ENCODE assay signal across 7 cellular contexts in the genomic region with DNA sequence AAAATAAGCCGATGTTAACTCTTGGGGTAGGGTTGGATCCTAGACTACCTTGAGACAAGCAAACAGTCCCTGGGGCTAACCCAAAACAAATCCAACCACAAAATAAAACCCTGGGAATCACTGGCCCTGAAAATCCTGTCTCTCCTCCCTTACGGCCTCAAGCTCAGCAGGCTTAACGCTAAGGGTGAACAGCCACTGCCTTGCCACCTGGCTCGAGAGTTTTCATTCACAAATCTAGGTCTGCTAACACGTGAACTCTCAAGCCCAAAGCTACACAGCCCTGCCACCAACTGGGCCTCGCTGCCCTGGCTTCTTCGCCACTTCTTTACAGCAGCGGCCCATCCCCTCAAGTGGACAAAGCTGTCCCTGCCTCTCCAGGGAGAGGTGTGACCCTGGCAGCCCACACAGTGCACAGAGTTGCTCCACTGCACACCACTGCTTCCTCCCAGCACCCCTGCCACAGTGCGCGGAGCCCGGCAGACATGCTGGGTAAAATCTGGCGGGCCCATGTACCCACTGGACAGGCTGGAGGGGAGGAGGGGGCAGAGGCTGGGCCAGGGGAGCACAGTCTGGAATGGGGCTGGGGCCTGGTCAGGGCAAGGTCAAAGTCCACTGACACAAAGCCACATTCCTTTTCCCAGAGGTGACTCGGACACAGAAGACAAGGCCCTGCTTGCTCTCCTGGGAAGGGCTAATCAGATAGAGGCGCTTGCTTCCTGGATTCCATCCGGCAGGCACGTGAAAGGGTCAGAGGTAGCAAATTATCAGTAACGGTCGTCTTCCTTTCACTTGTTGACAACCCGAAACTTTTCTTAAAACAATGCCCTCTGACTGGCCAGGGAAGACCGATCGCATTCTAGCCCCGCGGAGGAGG. TPM values are rescaled to one million over a fixed set of nuclear protein-coding genes. Genes with fewer than 3 reads are reported as not detected.
A peak's percentile ranks its signal among the peaks of the same experiment; 100 is the strongest.
DNase-seq lines count a peak whose midpoint lies in the region; ATAC-seq, FAIRE-seq and TF ChIP-seq lines count a peak whose summit lies in the region.

No MANE protein-coding gene starts in this region.

- POLR2A ChIA-PET in OCI-LY7 (lab: Charles Lee), result interaction anchor here (1.3 to 2.0 kb wide), 2 partner anchors 14 to 17 kb away, joined by 3 to 21 read pairs; no protein-coding TSS in a partner anchor
- POLR2A ChIA-PET in H1 (lab: Charles Lee; ENCODE audit: partially characterized antibody), result interaction anchor here (0.7 to 8.7 kb wide), 8 partner anchors 9 to 120 kb away, joined by 3 to 135 read pairs (median 4); partner anchors contain the start of gene MAFG

- no peak overlapping the region for H2BK5ac ChIP-seq in H1 (ENCODE audit: low read depth, low read length)

- TF ChIP-seq RAD21 in H1 (IDR thresholded peaks at IDR 0.05 in 1 of 2, conservative IDR thresholded peaks at IDR 0.05 in 1 of 2; ENCODE audit: low read depth in 2 of 2, low read length in 2 of 2), result no peak
- no peak for TF ChIP-seq RAD21 in neural cell (conservative IDR thresholded peaks at IDR 0.05)

- H3K23me2 ChIP-seq in H1 (ENCODE audit: low read depth, low read length), result peaks cover 6% of the 10 kb centered on the region; the same call in 1 of the 2 replicates

- H3K56ac ChIP-seq in H1 (replicated peaks; ENCODE audit: insufficient read length, low read depth, low read length), result no peak overlapping the region

- 59% methylated on average over 23 of the region's 23 CpGs; no CpG with 5 or more reads in 1 of the 2 experiments for WGBS in H1 (ENCODE audit: extremely low coverage in 1 of 2, insufficient coverage in 1 of 2, insufficient read length in 1 of 2, insufficient replicate concordance in 2 of 2, low coverage in 1 of 2, low lambda C conversion rate in 2 of 2, missing lambda C conversion rate in 1 of 2), 2 experiments

- H3K4me3 ChIP-seq in OCI-LY7 (ENCODE audit: low read depth, low read length, poor library complexity, severe bottlenecking) (peak overlapping the region; percentile 85), H1 (ENCODE audit: extremely low read depth in 1 of 4, insufficient read depth in 2 of 4, low read depth in 3 of 4, low read length in 4 of 4) (peak overlapping the region; percentile 45 to 88 (median 70)), neural cell (ENCODE audit: low read length) (peak overlapping the region; percentile 88)

- peaks cover 15% of the 10 kb centered on the region for H3K4me1 ChIP-seq in OCI-LY7 (ENCODE audit: insufficient read depth, low read length, poor library complexity, severe bottlenecking)
- peaks cover 0 to 10% (median 5%) of the 10 kb centered on the region in 4 experiments; a peak in 3 of 7 replicates for H3K4me1 ChIP-seq in H1 (replicated peaks in 1 of 4; ENCODE audit: control insufficient read depth in 3 of 4, insufficient read depth in 4 of 4, low read length in 3 of 4)

- no peak overlapping the region for H2AK5ac ChIP-seq in H1 (ENCODE audit: low read depth, low read length)

- H3K14ac ChIP-seq in H1 (ENCODE audit: insufficient read length), result no peak overlapping the region

- H2AFZ ChIP-seq in OCI-LY7 (ENCODE audit: low read length), result peak overlapping the region; percentile 1; the same call in 1 of the 2 replicates
- no peak overlapping the region for H2AFZ ChIP-seq in H1 (ENCODE audit: low read length)
- H2AFZ ChIP-seq in neural cell (ENCODE audit: low read depth, low read length), result no peak overlapping the region

- H3K36me3 ChIP-seq in OCI-LY7 (ENCODE audit: insufficient read depth, low read length) (peaks cover 68% of the 10 kb centered on the region), H1 (ENCODE audit: control insufficient read depth in 2 of 4, insufficient read depth in 4 of 4, low read length in 3 of 4) (peaks cover 8 to 21% (median 18%) of the 10 kb centered on the region in 4 experiments), neural cell (ENCODE audit: insufficient read depth, low read length) (no peaks in the 10 kb centered on the region)

- TF ChIP-seq CTCF in OCI-LY7 (conservative IDR thresholded peaks at IDR 0.05; ENCODE audit: low read length) (no peak), H1 (IDR thresholded peaks at IDR 0.05; ENCODE audit: control extremely low read depth in 1 of 3, insufficient read depth in 1 of 3, low read depth in 1 of 3, low read length in 3 of 3) (no peak), neural cell (IDR thresholded peaks at IDR 0.05; ENCODE audit: poor library complexity, severe bottlenecking) (no peak)

- no peak for TF ChIP-seq POLR2A in H1 (IDR thresholded peaks at IDR 0.05; ENCODE audit: control extremely low read depth in 1 of 2, low read depth in 2 of 2, low read length in 2 of 2)

- FAIRE-seq in H1 (lab: Jason Lieb, UNC), result no peak

- peak overlapping the region; percentile 79 for H3K4me2 ChIP-seq in OCI-LY7 (ENCODE audit: low read length)
- peak overlapping the region; percentile 68 to 91 for H3K4me2 ChIP-seq in H1 (ENCODE audit: insufficient read depth in 1 of 2, low read depth in 2 of 2, low read length in 2 of 2)
- peak overlapping the region; percentile 91 for H3K4me2 ChIP-seq in neural cell (ENCODE audit: low read length)

- intact Hi-C loops in OCI-LY7 (cut with micrococcal nuclease; ENCODE audit: unreplicated experiment), result no loop called here

- H4K91ac ChIP-seq in H1 (replicated peaks; ENCODE audit: insufficient read length, low read length), result no peak overlapping the region

- H3K9me2 ChIP-seq in OCI-LY7 (ENCODE audit: insufficient read depth, low read length), result no peaks in the 10 kb centered on the region
- no peaks in the 10 kb centered on the region for H3K9me2 ChIP-seq in neural cell (ENCODE audit: insufficient read depth, low read length)

- peak; percentile 3 for ATAC-seq in GM18867 (IDR thresholded peaks at IDR 0.05; ENCODE audit: unreplicated experiment)
- ATAC-seq in GM19455 (IDR thresholded peaks at IDR 0.05; ENCODE audit: unreplicated experiment), result no peak

- H4K20me1 ChIP-seq in OCI-LY7 (ENCODE audit: insufficient read depth, low read length) (no peaks in the 10 kb centered on the region; the same call in 1 of the 2 replicates), H1 (replicated peaks in 1 of 2; ENCODE audit: control insufficient read depth in 1 of 2, insufficient read depth in 2 of 2, low read length in 2 of 2) (peaks cover 3 to 40% of the 10 kb centered on the region in 2 experiments), neural cell (ENCODE audit: insufficient read depth) (no peaks in the 10 kb centered on the region)

- no peak overlapping the region for H2BK120ac ChIP-seq in H1 (replicated peaks; ENCODE audit: low read depth, low read length)

- no peak overlapping the region for H3K23ac ChIP-seq in H1 (ENCODE audit: insufficient read length)

- H2BK20ac ChIP-seq in H1 (ENCODE audit: low read length), result no peak overlapping the region

- TF ChIP-seq EP300 in H1 (IDR thresholded peaks at IDR 0.05; ENCODE audit: borderline replicate concordance in 1 of 2, low read depth in 2 of 2, low read length in 2 of 2) (no peak), neural cell (conservative IDR thresholded peaks at IDR 0.05; ENCODE audit: poor library complexity, severe bottlenecking) (no peak)

- CTCF ChIA-PET in OCI-LY7 (lab: Charles Lee; ENCODE audit: unreplicated experiment), result no interaction called here
- CTCF ChIA-PET in H1 (lab: Charles Lee; ENCODE audit: partially characterized antibody), result interaction anchor here (0.9 to 1.7 kb wide), 5 partner anchors 29 to 121 kb away, joined by 3 to 7 read pairs (median 3); no protein-coding TSS in a partner anchor

- BruUV-seq in OCI-LY7 (replicated peaks; lab: Mats Ljungman, UMichigan), result no TSS peak

- H2BK12ac ChIP-seq in H1 (ENCODE audit: low read depth, low read length), result no peak overlapping the region; the same call in 1 of the 2 replicates

- H3K79me1 ChIP-seq in H1 (ENCODE audit: low read depth, low read length), result peaks cover 2% of the 10 kb centered on the region; the same call in 1 of the 2 replicates

- H3K27me3 ChIP-seq in H1 (replicated peaks in 1 of 4; ENCODE audit: control insufficient read depth in 3 of 4, extremely low read depth in 1 of 4, insufficient read depth in 3 of 4, low read length in 3 of 4) (peaks cover 0 to 4% (median 2%) of the 10 kb centered on the region in 4 experiments; a peak in 2 of 7 replicates), neural cell (ENCODE audit: insufficient read depth, low read depth, low read length) (no peaks in the 10 kb centered on the region)

- H3K9ac ChIP-seq in H1 (replicated peaks in 1 of 4; ENCODE audit: extremely low read depth in 1 of 4, low read depth in 3 of 4, low read length in 3 of 4), result peak overlapping the region in 1 of 4 experiments; percentile 42; a peak in 2 of 7 replicates
- H3K9ac ChIP-seq in neural cell (ENCODE audit: low read length), result peak overlapping the region; percentile 69

- H3K79me2 ChIP-seq in OCI-LY7 (ENCODE audit: insufficient read depth, low read depth, low read length) (peaks cover 5% of the 10 kb centered on the region; the same call in 1 of the 2 replicates), H1 (ENCODE audit: control insufficient read depth in 1 of 2, insufficient read depth in 2 of 2, low read length in 2 of 2) (no peaks in the 10 kb centered on the region), neural cell (replicated peaks; ENCODE audit: insufficient read depth, low read length) (no peaks in the 10 kb centered on the region)

- H2BK15ac ChIP-seq in H1 (ENCODE audit: low read length), result peak overlapping the region; percentile 61; the same call in 1 of the 2 replicates

- H3K9me3 ChIP-seq in OCI-LY7 (ENCODE audit: low read length), result no peaks in the 10 kb centered on the region
- H3K9me3 ChIP-seq in H1 (ENCODE audit: insufficient read depth in 2 of 2, low read depth in 1 of 2, low read length in 1 of 2), result no peaks in the 10 kb centered on the region
- H3K9me3 ChIP-seq in neural cell (ENCODE audit: low read length), result no peaks in the 10 kb centered on the region

- no peaks in the 10 kb centered on the region for H3F3A ChIP-seq in neural cell (ENCODE audit: insufficient read depth, low read length, poor library complexity, severe bottlenecking)

- peak overlapping the region; percentile 22 for H3K27ac ChIP-seq in OCI-LY7 (ENCODE audit: low read depth, low read length, poor library complexity, severe bottlenecking)
- no peak overlapping the region for H3K27ac ChIP-seq in H1 (ENCODE audit: low read depth, low read length)
- no peak overlapping the region for H3K27ac ChIP-seq in neural cell (ENCODE audit: low read length)

- H4K8ac ChIP-seq in H1 (ENCODE audit: extremely low read depth, insufficient read depth, low read length), result no peak overlapping the region

- H4K5ac ChIP-seq in H1 (ENCODE audit: insufficient read length, low read depth, low read length), result no peak overlapping the region

- H3K18ac ChIP-seq in H1 (ENCODE audit: extremely low read depth, low read length), result 0 out of 2 replicates have a peak overlapping the region, but pooled peaks have one; percentile 60

- DNase-seq in OCI-LY7 (ENCODE audit: low spot score) (peak; percentile 34), H1 (ENCODE audit: low read depth in 1 of 2, low spot score in 2 of 2) (no peak), putamen (ENCODE audit: low spot score) (no peak), NCI-H128 (lab: John Stamatoyannopoulos, UW; ENCODE audit: unreplicated experiment) (no peak)

- no peak overlapping the region for H3K4ac ChIP-seq in H1 (replicated peaks; ENCODE audit: insufficient read length, low read depth, low read length)

RNA-seq across cellular contexts. Expression of gene PCYT2, which starts 1.0 kb away (rescaled TPM):
- total RNA-seq in OCI-LY7 (2014; rRNA removed; shearing (Covaris generic)), result 70.1 and 70.4 TPM in 2 replicates
- 104 and 108 TPM in 2 replicates for total RNA-seq in OCI-LY7 (2022)
- total RNA-seq in H1 (2021; fragmentation: NEBNext Ultra II Directional; extraction: Animal tissue kit (Norgen Biotek cat#: 25700)), result 29.9 and 31.0 TPM in 2 replicates
- 31.3 and 37.7 TPM in 2 replicates for polyA plus RNA-seq in H1 (2011; rRNA removed)
- 42.9 TPM for polyA plus RNA-seq in H1 (2011; cell fraction: cytosol; rRNA removed)
- 82.5 TPM for polyA plus RNA-seq in H1 (2011; cell fraction: nucleus; rRNA removed)
- polyA plus RNA-seq in H1 (2012, experiment 1 of 2), result 19.0 to 35.2 TPM (median 29.2 TPM) in 4 replicates
- polyA plus RNA-seq in H1 (2012, experiment 2 of 2), result 29.9 TPM
- polyA plus RNA-seq in H1 (2013, experiment 1 of 2), result 20.7 TPM
- 19.4 TPM for polyA plus RNA-seq in H1 (2013, experiment 2 of 2)
- polyA minus RNA-seq in H1 (2011; rRNA and poly(A)+ RNA removed), result 22.7 and 29.5 TPM in 2 replicates
- polyA minus RNA-seq in H1 (2011; cell fraction: cytosol; rRNA and poly(A)+ RNA removed), result 17.1 TPM
- 46.4 TPM for polyA minus RNA-seq in H1 (2011; cell fraction: nucleus; rRNA and poly(A)+ RNA removed)
- polyA plus RNA-seq in neural cell, result 28.9 and 35.3 TPM in 2 replicates
- polyA minus RNA-seq in neural cell, result 22.8 and 28.7 TPM in 2 replicates

RNA-seq across cellular contexts. Expression of gene SIRT7, which starts 7.8 kb away (rescaled TPM):
- total RNA-seq in OCI-LY7 (2014; rRNA removed; shearing (Covaris generic)), result 43.3 and 49.1 TPM in 2 replicates
- total RNA-seq in OCI-LY7 (2022), result 57.6 and 69.3 TPM in 2 replicates
- total RNA-seq in H1 (2021; fragmentation: NEBNext Ultra II Directional; extraction: Animal tissue kit (Norgen Biotek cat#: 25700)), result 16.6 and 18.7 TPM in 2 replicates
- 5.8 and 10.3 TPM in 2 replicates for polyA plus RNA-seq in H1 (2011; rRNA removed)
- 10.4 TPM for polyA plus RNA-seq in H1 (2011; cell fraction: cytosol; rRNA removed)
- polyA plus RNA-seq in H1 (2011; cell fraction: nucleus; rRNA removed), result 37.2 TPM
- polyA plus RNA-seq in H1 (2012, experiment 1 of 2), result 15.5 to 18.5 TPM (median 16.8 TPM) in 4 replicates
- polyA plus RNA-seq in H1 (2012, experiment 2 of 2), result 9.9 TPM
- 10.7 TPM for polyA plus RNA-seq in H1 (2013, experiment 1 of 2)
- polyA plus RNA-seq in H1 (2013, experiment 2 of 2), result 10.0 TPM
- 19.9 and 21.5 TPM in 2 replicates for polyA minus RNA-seq in H1 (2011; rRNA and poly(A)+ RNA removed)
- 10.5 TPM for polyA minus RNA-seq in H1 (2011; cell fraction: cytosol; rRNA and poly(A)+ RNA removed)
- polyA minus RNA-seq in H1 (2011; cell fraction: nucleus; rRNA and poly(A)+ RNA removed), result 23.1 TPM
- polyA plus RNA-seq in neural cell, result 44.5 and 54.4 TPM in 2 replicates
- 11.9 and 16.6 TPM in 2 replicates for polyA minus RNA-seq in neural cell

RNA-seq across cellular contexts. Expression of gene NPB, which starts 8.2 kb away (rescaled TPM):
- 3.2 and 3.9 TPM in 2 replicates for total RNA-seq in OCI-LY7 (2014; rRNA removed; shearing (Covaris generic))
- total RNA-seq in OCI-LY7 (2022), result 2.5 and 2.8 TPM in 2 replicates
- total RNA-seq in H1 (2021; fragmentation: NEBNext Ultra II Directional; extraction: Animal tissue kit (Norgen Biotek cat#: 25700)), result 0.80 and 1.5 TPM in 2 replicates
- 2.5 and 3.9 TPM in 2 replicates for polyA plus RNA-seq in H1 (2011; rRNA removed)
- 1.6 TPM for polyA plus RNA-seq in H1 (2011; cell fraction: cytosol; rRNA removed)
- 1.5 TPM for polyA plus RNA-seq in H1 (2011; cell fraction: nucleus; rRNA removed)
- polyA plus RNA-seq in H1 (2012, experiment 1 of 2), result 0.48 to 0.69 TPM (median 0.53 TPM) in 3 of 4 replicates, not detected in the other
- 0.91 TPM for polyA plus RNA-seq in H1 (2012, experiment 2 of 2)
- 1.6 TPM for polyA plus RNA-seq in H1 (2013, experiment 1 of 2)
- 1.3 TPM for polyA plus RNA-seq in H1 (2013, experiment 2 of 2)
- polyA minus RNA-seq in H1 (2011; rRNA and poly(A)+ RNA removed), result 0.80 and 1.0 TPM in 2 replicates
- polyA minus RNA-seq in H1 (2011; cell fraction: cytosol; rRNA and poly(A)+ RNA removed), result not detected
- 3.9 TPM for polyA minus RNA-seq in H1 (2011; cell fraction: nucleus; rRNA and poly(A)+ RNA removed)
- polyA plus RNA-seq in neural cell, result 1.3 and 1.7 TPM in 2 replicates
- polyA minus RNA-seq in neural cell, result 2.5 and 4.4 TPM in 2 replicates

RNA-seq across cellular contexts. Expression of gene MAFG, which starts 17.3 kb away (rescaled TPM):
- total RNA-seq in OCI-LY7 (2014; rRNA removed; shearing (Covaris generic)), result 16.9 and 22.7 TPM in 2 replicates
- total RNA-seq in OCI-LY7 (2022), result 30.1 and 33.6 TPM in 2 replicates
- 26.9 and 27.7 TPM in 2 replicates for total RNA-seq in H1 (2021; fragmentation: NEBNext Ultra II Directional; extraction: Animal tissue kit (Norgen Biotek cat#: 25700))
- polyA plus RNA-seq in H1 (2011; rRNA removed) (25.5 and 36.9 TPM in 2 replicates), neural cell (11.8 and 12.4 TPM in 2 replicates)
- 22.0 TPM for polyA plus RNA-seq in H1 (2011; cell fraction: cytosol; rRNA removed)
- polyA plus RNA-seq in H1 (2011; cell fraction: nucleus; rRNA removed), result 71.6 TPM
- 25.0 to 30.3 TPM (median 27.4 TPM) in 4 replicates for polyA plus RNA-seq in H1 (2012, experiment 1 of 2)
- 24.6 TPM for polyA plus RNA-seq in H1 (2012, experiment 2 of 2)
- polyA plus RNA-seq in H1 (2013, experiment 1 of 2), result 26.0 TPM
- polyA plus RNA-seq in H1 (2013, experiment 2 of 2), result 25.6 TPM
- 13.0 and 13.1 TPM in 2 replicates for polyA minus RNA-seq in H1 (2011; rRNA and poly(A)+ RNA removed)
- polyA minus RNA-seq in H1 (2011; cell fraction: cytosol; rRNA and poly(A)+ RNA removed), result 7.5 TPM
- polyA minus RNA-seq in H1 (2011; cell fraction: nucleus; rRNA and poly(A)+ RNA removed), result 13.1 TPM
- 13.5 and 14.4 TPM in 2 replicates for polyA minus RNA-seq in neural cell

RNA-seq across cellular contexts. Expression of gene ANAPC11, which starts 18.7 kb away (rescaled TPM):
- total RNA-seq in OCI-LY7 (2014; rRNA removed; shearing (Covaris generic)), result 265 and 315 TPM in 2 replicates
- 225 and 227 TPM in 2 replicates for total RNA-seq in OCI-LY7 (2022)
- total RNA-seq in H1 (2021; fragmentation: NEBNext Ultra II Directional; extraction: Animal tissue kit (Norgen Biotek cat#: 25700)), result 176 and 182 TPM in 2 replicates
- polyA plus RNA-seq in H1 (2011; rRNA removed) (963 and 1,221 TPM in 2 replicates), neural cell (371 and 389 TPM in 2 replicates)
- polyA plus RNA-seq in H1 (2011; cell fraction: cytosol; rRNA removed), result 794 TPM
- polyA plus RNA-seq in H1 (2011; cell fraction: nucleus; rRNA removed), result 457 TPM
- 143 to 393 TPM (median 335 TPM) in 4 replicates for polyA plus RNA-seq in H1 (2012, experiment 1 of 2)
- 515 TPM for polyA plus RNA-seq in H1 (2012, experiment 2 of 2)
- 424 TPM for polyA plus RNA-seq in H1 (2013, experiment 1 of 2)
- polyA plus RNA-seq in H1 (2013, experiment 2 of 2), result 403 TPM
- 69.6 and 71.5 TPM in 2 replicates for polyA minus RNA-seq in H1 (2011; rRNA and poly(A)+ RNA removed)
- 84.5 TPM for polyA minus RNA-seq in H1 (2011; cell fraction: cytosol; rRNA and poly(A)+ RNA removed)
- polyA minus RNA-seq in H1 (2011; cell fraction: nucleus; rRNA and poly(A)+ RNA removed), result 82.7 TPM
- polyA minus RNA-seq in neural cell, result 66.0 and 75.2 TPM in 2 replicates
